ENCODE assay signal across 8 cellular contexts in genomic region chr10:97849491-97850402, GRCh38. TPM values are rescaled to one million over a fixed set of nuclear protein-coding genes. Genes with fewer than 3 reads are reported as not detected.
DNase-seq lines count a peak whose midpoint lies in the region; ATAC-seq, FAIRE-seq and TF ChIP-seq lines count a peak whose summit lies in the region.

TSS of gene GOLGA7B (plus strand) at chr10:97849843. CDS start at chr10:97850304, 461 bp downstream.

- H3K27ac Mint-ChIP-seq in T-helper 2 cell treated with Interferon-gamma antibody and Interleukin-4, amounts not matched to agents 5 μg/mL and 100 μg/mL, for 36 hours = peak within 1 kb of the TSS; percentile 78
- H3K27ac Mint-ChIP-seq in immature natural killer cell = peak within 1 kb of the TSS in 5 of 6 donors; percentile 70 to 88 (median 74)

- H3K4me1 ChIP-seq in K562 (replicated peaks in 1 of 2; ENCODE audit: control insufficient read depth in 2 of 2, insufficient read depth in 2 of 2, low read length in 2 of 2) = peaks cover 0 to 9% of the 10 kb centered on the region in 2 experiments; a peak in 2 of 5 replicates

- H3K9ac ChIP-seq in K562 (ENCODE audit: insufficient read depth in 1 of 2, low read depth in 2 of 2, low read length in 2 of 2) = peak within 1 kb of the TSS in 1 of 2 experiments; percentile 87; a peak in 2 of 4 replicates

- H3K36me3 Mint-ChIP-seq in T-helper 2 cell treated with Interferon-gamma antibody and Interleukin-4, amounts not matched to agents 5 μg/mL and 100 μg/mL, for 36 hours (ENCODE audit: low read depth) = no peaks in the 10 kb centered on the region
- no peaks in the 10 kb centered on the region for H3K36me3 Mint-ChIP-seq in immature natural killer cell

- peaks cover 33% of the 10 kb centered on the region for H3K4me1 Mint-ChIP-seq in T-helper 2 cell treated with Interferon-gamma antibody and Interleukin-4, amounts not matched to agents 5 μg/mL and 100 μg/mL, for 36 hours (ENCODE audit: low read depth)
- H3K4me1 Mint-ChIP-seq in immature natural killer cell = peaks cover 25 to 27% of the 10 kb centered on the region in 2 donors

- H2AFZ ChIP-seq in K562 (ENCODE audit: low read depth, low read length) = 0 out of 2 replicates have a peak within 1 kb of the TSS, but pooled peaks have one; percentile 59

- FAIRE-seq in K562 (lab: Jason Lieb, UNC) = no peak

- H3K36me3 ChIP-seq in K562 (ENCODE audit: control insufficient read depth, insufficient read depth, low read length) = no peaks in the 10 kb centered on the region

- POLR2A ChIA-PET in K562 (lab: Yijun Ruan, JAX) = interaction anchor here (0.6 to 0.8 kb wide), 4 partner anchors 9 to 136 kb away, joined by 3 read pairs; no protein-coding TSS in a partner anchor

- WGBS in K562 (ENCODE audit: insufficient coverage, low coverage, missing lambda C conversion rate) = 8% methylated on average over 5 of the region's 96 CpGs

- H3K27ac ChIP-seq in K562 (ENCODE audit: extremely low read depth, low read depth, low read length) = no peak within 1 kb of the TSS

- H3K4me2 ChIP-seq in K562 (ENCODE audit: insufficient read depth, low read length) = peak within 1 kb of the TSS; percentile 52

- H3K79me2 ChIP-seq in K562 (ENCODE audit: control insufficient read depth, insufficient read depth, low read length) = no peaks in the 10 kb centered on the region

- no peak for TF ChIP-seq POLR2A in K562 (conservative IDR thresholded peaks at IDR 0.05)

- TF ChIP-seq RAD21 in K562 (CRISPR knock-in tag; conservative IDR thresholded peaks at IDR 0.05 in 1 of 2, IDR thresholded peaks at IDR 0.05 in 1 of 2) = no peak

- H3K9me3 Mint-ChIP-seq in T-helper 2 cell treated with Interferon-gamma antibody and Interleukin-4, amounts not matched to agents 5 μg/mL and 100 μg/mL, for 36 hours = no peaks in the 10 kb centered on the region
- H3K9me3 Mint-ChIP-seq in immature natural killer cell = no peaks in the 10 kb centered on the region

- CTCF ChIA-PET in K562 (lab: Yijun Ruan, JAX; ENCODE audit: low intra/inter-chr PET ratio) = no interaction called here

- no TSS peak for BruUV-seq in K562 (replicated peaks; lab: Mats Ljungman, UMichigan)

- H3K27me3 ChIP-seq in K562 (ENCODE audit: control insufficient read depth in 2 of 2, insufficient read depth in 2 of 2, low read length in 2 of 2) = peaks cover 0 to 13% of the 10 kb centered on the region in 2 experiments; a peak in 2 of 5 replicates

- H3K27me3 Mint-ChIP-seq in T-helper 2 cell treated with Interferon-gamma antibody and Interleukin-4, amounts not matched to agents 5 μg/mL and 100 μg/mL, for 36 hours (ENCODE audit: low read depth) = peaks cover 23% of the 10 kb centered on the region
- peaks cover 0 to 6% (median 3%) of the 10 kb centered on the region in 3 donors for H3K27me3 Mint-ChIP-seq in immature natural killer cell (ENCODE audit: low read depth in 3 of 3)

- DNase-seq in GM12865 (ENCODE audit: low read depth) = peak; percentile 14
- peak; percentile 44 for DNase-seq in HPDE6-E6E7 (ENCODE audit: extremely low spot score)
- peak; percentile 59 for DNase-seq in T-helper 2 cell treated with Interferon-gamma antibody and Interleukin-4, amounts not matched to agents 5 μg/mL and 100 μg/mL, for 36 hours (ENCODE audit: low spot score)
- peak; percentile 42 to 86 (median 79) for DNase-seq in K562 (ENCODE audit: extremely low read depth in 1 of 4, low spot score in 3 of 4)
- peak; percentile 58 to 71 (median 68) for DNase-seq in immature natural killer cell
- DNase-seq in stimulated activated CD4-positive, alpha-beta T cell treated with anti-CD3 and anti-CD28 coated beads, Interleukin-1b, Interleukin-23, amount 100 ng/mL, for 48 hours = peak; percentile 17

- H3K4me3 Mint-ChIP-seq in T-helper 2 cell treated with Interferon-gamma antibody and Interleukin-4, amounts not matched to agents 5 μg/mL and 100 μg/mL, for 36 hours = peak within 1 kb of the TSS; percentile 87
- H3K4me3 Mint-ChIP-seq in immature natural killer cell = peak within 1 kb of the TSS; percentile 87 to 97 (median 92)

- intact Hi-C loops in K562 (cut with micrococcal nuclease) = loop anchor here (5.0 kb wide), 1 partner anchor 57 kb away; no protein-coding TSS in a partner anchor

- no peaks in the 10 kb centered on the region for H3K9me1 ChIP-seq in K562 (ENCODE audit: control insufficient read depth, insufficient read depth, low read length)

- no peaks in the 10 kb centered on the region; the same call in 1 of the 2 replicates for H4K20me1 ChIP-seq in K562 (replicated peaks; ENCODE audit: control insufficient read depth, insufficient read depth, low read length)

- TF ChIP-seq CTCF in GM12865 (IDR thresholded peaks at IDR 0.05; ENCODE audit: insufficient read depth, low read depth, low read length, missing control alignments) = no peak
- TF ChIP-seq CTCF in K562 (IDR thresholded peaks at IDR 0.05 in 2 of 3, conservative IDR thresholded peaks at IDR 0.05 in 1 of 3; ENCODE audit: insufficient read depth in 2 of 3, low read depth in 1 of 3, low read length in 3 of 3) = no peak

- H3K9me3 ChIP-seq in K562 (replicated peaks; ENCODE audit: control insufficient read depth, insufficient read depth, low read depth, low read length) = no peaks in the 10 kb centered on the region

- TF ChIP-seq EP300 in K562 (IDR thresholded peaks at IDR 0.05; ENCODE audit: low read length) = no peak

- in situ Hi-C loops in K562 (cut with MboI) = loop anchor here (25.0 kb wide), 1 partner anchor 87 kb away; the partner anchor contains the start of gene SFRP5

- ATAC-seq in K562 (peak; percentile 95), HG03139 (IDR thresholded peaks at IDR 0.05; ENCODE audit: unreplicated experiment) (no peak), HG03457 (IDR thresholded peaks at IDR 0.05; ENCODE audit: unreplicated experiment) (no peak)

- H3K4me3 ChIP-seq in GM12865 (ENCODE audit: low read depth, low read length) (peak within 1 kb of the TSS; percentile 58), K562 (peak within 1 kb of the TSS; percentile 45)

TF ChIP-seq in K562, 482 proteins besides CTCF, POLR2A, EP300 and RAD21 (continues in another document):
- TF ChIP-seq VEZF1 (CRISPR knock-in tag; IDR thresholded peaks at IDR 0.05) (peak; percentile 74), UBTF (IDR thresholded peaks at IDR 0.05; ENCODE audit: borderline replicate concordance in 1 of 2, low read depth in 2 of 2, low read length in 2 of 2) (0 out of 4 replicates have a peak, but pooled peaks of 1 of the 2 experiments have one; percentile 56)

RNA-seq across cellular contexts. Expression of gene GOLGA7B, which starts in this region (rescaled TPM):
- 0.07 and 0.25 TPM in 2 replicates for total RNA-seq in K562 (2011; cell fraction: chromatin; rRNA removed; ENCODE audit: low replicate concordance)
- under 0.01 TPM in 1 of 2 replicates, not detected in the other for total RNA-seq in K562 (2011; cell fraction: nucleolus; rRNA removed)
- 0.07 TPM in 1 of 2 replicates, not detected in the other for total RNA-seq in K562 (2011; cell fraction: nucleoplasm; rRNA removed)
- total RNA-seq in K562 (2014; rRNA removed) (0.04 TPM in 1 of 2 replicates, not detected in the other), K562 (2014; rRNA removed; fragmentation: Illumina TruSeq; extraction: Trizol) (0.04 and 0.06 TPM in 2 replicates), K562 (2015; rRNA removed; fragmentation: Illumina TruSeq; extraction: Trizol) (0.04 TPM in 1 of 2 replicates, not detected in the other), K562 (2021) (0.07 and 0.11 TPM in 2 replicates)
- polyA plus RNA-seq in K562 (2011; rRNA removed) (0.01 and 0.04 TPM in 2 replicates), K562 (2014; fragmentation: Illumina TruSeq; extraction: Trizol) (0.03 and 0.06 TPM in 2 replicates), K562 (2014; fragmentation: Nextera tagmentation; extraction: Ambion mirVana) (not detected), K562 (2014; rRNA removed) (0.01 and 0.03 TPM in 2 replicates), immature natural killer cell (under 1 TPM; 0.09 to 0.27 (median 0.17) TPM)
- polyA plus RNA-seq in K562 (2011; cell fraction: cytosol; rRNA removed) = 0.01 and 0.04 TPM in 2 replicates
- 0.06 TPM in 2 replicates for polyA plus RNA-seq in K562 (2011; cell fraction: nucleus; rRNA removed)
- 0.07 and 0.12 TPM in 2 replicates for polyA plus RNA-seq in K562 (2012)
- polyA minus RNA-seq in K562 (2011; rRNA and poly(A)+ RNA removed) = 0.18 and 0.21 TPM in 2 replicates
- not detected in 2 replicates for polyA minus RNA-seq in K562 (2011; cell fraction: cytosol; rRNA and poly(A)+ RNA removed)
- polyA minus RNA-seq in K562 (2011; cell fraction: nucleus; rRNA and poly(A)+ RNA removed) = under 0.01 TPM in 1 of 2 replicates, not detected in the other

Comparison
In these comparisons a context has a peak if more than half of its experiments do, and no peak if none do; other contexts are left out.
1. Peak in DNase-seq, ATAC-seq, H3K4me3 ChIP-seq and H3K4me2 ChIP-seq in K562; RNA of the gene not detected or under 1 TPM.
2. Peak in DNase-seq in immature natural killer cell; RNA of the gene not detected or under 1 TPM.
3. DNase-seq: peak in every context shown above with its lines; median percentile 79 in K562; 68 in immature natural killer cell; 59 in T-helper 2 cell treated with Interferon-gamma antibody and Interleukin-4, amounts not matched to agents 5 μg/mL and 100 μg/mL, for 36 hours; 44 in HPDE6-E6E7; 17 in stimulated activated CD4-positive, alpha-beta T cell treated with anti-CD3 and anti-CD28 coated beads, Interleukin-1b, Interleukin-23, amount 100 ng/mL, for 48 hours; 14 in GM12865.